8 cellular contexts compared by ENCODE assay signal in the genomic region with DNA sequence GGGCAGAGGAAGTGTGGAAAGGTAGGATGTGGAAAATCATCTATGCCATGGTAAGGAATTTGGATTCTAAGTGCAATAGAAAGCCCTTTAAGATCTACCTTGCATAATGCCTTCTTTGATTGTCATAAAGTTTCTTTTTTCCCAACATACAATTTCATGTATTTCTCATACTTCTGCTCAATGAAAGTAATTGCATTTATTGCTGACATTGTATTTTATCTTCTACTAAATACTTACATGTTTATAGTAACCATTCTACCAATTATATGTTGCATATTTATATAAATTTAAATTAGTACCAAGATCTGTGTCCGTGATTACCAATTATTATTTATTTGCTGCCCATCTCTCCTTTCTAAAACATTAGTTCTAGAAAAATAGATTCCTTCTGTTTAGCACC.
"Had no signal": no experiment of that assay in that cellular context is flagged by ENCODE, and none has a peak within 500 bp of the region (broad histone marks: within the 10 kb centered on the region; RNA-seq: fewer than 3 reads in every experiment).

No MANE protein-coding gene starts in this region.

- H3K4me3 ChIP-seq: GM12878 had no signal

- ATAC-seq: GM12878 had no signal

- DNase-seq: GDM1, GF-D8 had no signal

- FAIRE-seq: G401.6, GM12878, GM12891, GM12892, GM18507, GM19239 had no signal
